ENCODE assay signal across 25 cellular contexts in the genomic region with DNA sequence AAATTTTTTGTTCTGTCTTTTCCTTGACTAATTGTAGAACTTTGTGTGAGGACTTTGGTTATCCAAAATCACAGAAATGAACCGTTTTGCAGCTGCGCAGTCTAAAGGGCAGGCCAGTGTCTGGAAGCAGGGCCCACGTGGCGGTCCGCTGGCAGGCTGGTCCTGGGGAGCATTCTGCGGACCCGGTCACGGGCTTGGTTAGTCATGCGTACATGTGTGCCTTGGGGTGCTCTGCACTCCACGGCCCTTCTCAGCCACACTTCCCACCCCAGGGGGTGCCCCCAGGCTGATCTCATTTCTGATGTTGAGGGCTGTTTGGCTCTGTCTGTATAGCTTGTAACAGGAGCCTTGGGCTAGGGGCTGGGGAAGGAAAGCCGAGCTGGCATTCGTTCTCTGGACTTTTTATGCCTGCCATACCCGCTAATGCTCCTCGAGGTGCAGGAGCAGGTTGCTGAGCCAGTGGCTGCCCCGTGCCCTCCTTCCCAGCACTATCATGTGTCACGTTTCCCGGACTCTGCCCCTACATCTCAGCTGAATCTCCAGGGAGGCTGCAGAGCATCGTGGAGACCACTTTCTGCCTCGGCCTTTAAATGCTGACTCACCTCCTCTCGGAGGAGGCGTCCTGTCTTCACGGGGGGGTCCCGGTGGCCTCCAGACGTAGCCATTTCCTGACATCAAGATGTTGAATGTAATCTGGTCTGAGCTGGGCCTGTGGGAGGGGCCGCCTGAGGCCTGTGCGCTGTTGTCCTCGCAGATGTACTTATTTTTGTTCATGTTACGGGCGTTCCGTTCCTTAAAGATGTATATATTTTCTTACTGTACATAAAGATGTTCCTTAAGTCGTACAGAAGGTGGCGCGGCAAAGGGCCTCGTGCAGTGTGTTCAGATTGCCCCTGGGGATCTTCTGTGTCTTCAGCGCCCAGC. TPM values are rescaled to one million over a fixed set of nuclear protein-coding genes. Genes with fewer than 3 reads are reported as not detected.
DNase-seq lines count a peak whose midpoint lies in the region; ATAC-seq and TF ChIP-seq lines count a peak whose summit lies in the region.
"Had no signal": no experiment of that assay in that cellular context is flagged by ENCODE, and none has a peak within 500 bp of the region (broad histone marks: within the 10 kb centered on the region; RNA-seq: fewer than 3 reads in every experiment).

No MANE protein-coding gene starts in this region.

- no peak for DNase-seq in activated T-cell treated with anti-CD3 and anti-CD28 coated beads, Interleukin-2, amount 50 U/mL, for 24 hours
- DNase-seq in activated T-cell treated with anti-CD3 and anti-CD28 coated beads, Interleukin-2, amount 50 U/mL, for 4 hours, result no peak
- DNase-seq in T1000 (lab: John Stamatoyannopoulos, UW) (peak; percentile 42), endothelial cell (ENCODE audit: low spot score) (no peak), osteoblast (ENCODE audit: insufficient read length, low spot score, missing footprints) (peak; percentile 44), NCI-H446 (lab: John Stamatoyannopoulos, UW) (no peak), immature natural killer cell (no peak), thyroid gland (no peak)
- DNase-seq: activated CD4-positive, alpha-beta memory T cell treated with anti-CD3 and anti-CD28 coated beads for 36 hours; activated CD4-positive, CD25-positive, alpha-beta regulatory T cell; activated gamma-delta T cell treated with Interleukin-2 at 50 U/mL for 16 hours; activated T-cell treated with anti-CD3 and anti-CD28 coated beads for 4 hours; Caco-2; DMS79 treated with DMSO at 0.1 percent for 48 hours; GM23248; hippocampal formation; naive thymus-derived CD4-positive, alpha-beta T cell; NCI-H1105 treated with DMSO at 0.1 percent for 48 hours; NCI-H2081; pancreas; Peyer's patch; T-helper 17 cell; upper lobe of right lung had no signal

- H3K4me3 Mint-ChIP-seq in activated T-cell treated with anti-CD3 and anti-CD28 coated beads, Interleukin-2, amount 50 U/mL, for 24 hours, result no peak overlapping the region
- no peak overlapping the region for H3K4me3 Mint-ChIP-seq in activated T-cell treated with anti-CD3 and anti-CD28 coated beads, Interleukin-2, amount 50 U/mL, for 4 hours
- H3K4me3 Mint-ChIP-seq in endothelial cell (ENCODE audit: unreplicated experiment), result no peak overlapping the region
- H3K4me3 Mint-ChIP-seq in immature natural killer cell, result no peak overlapping the region
- H3K4me3 Mint-ChIP-seq: activated CD4-positive, alpha-beta memory T cell treated with anti-CD3 and anti-CD28 coated beads for 36 hours; B cell; naive thymus-derived CD4-positive, alpha-beta T cell; T-helper 17 cell had no signal

- no peak overlapping the region for H2AFZ ChIP-seq in osteoblast (ENCODE audit: low read length)
- H2AFZ ChIP-seq: GM23248 had no signal

- WGBS in thyroid gland, 2 donors, result 86 to 88% methylated on average over 35 of the region's 35 CpGs

- H3K36me3 Mint-ChIP-seq in activated T-cell treated with anti-CD3 and anti-CD28 coated beads, Interleukin-2, amount 50 U/mL, for 24 hours (ENCODE audit: low read depth), result peaks cover 57% of the 10 kb centered on the region
- H3K36me3 Mint-ChIP-seq in activated T-cell treated with anti-CD3 and anti-CD28 coated beads, Interleukin-2, amount 50 U/mL, for 4 hours (ENCODE audit: insufficient read depth), result peaks cover 14% of the 10 kb centered on the region
- H3K36me3 Mint-ChIP-seq in endothelial cell (ENCODE audit: low read depth, unreplicated experiment), result peaks cover 28% of the 10 kb centered on the region
- peaks cover 7 to 20% (median 20%) of the 10 kb centered on the region in 3 donors for H3K36me3 Mint-ChIP-seq in immature natural killer cell

- H3K4me1 Mint-ChIP-seq in activated T-cell treated with anti-CD3 and anti-CD28 coated beads, Interleukin-2, amount 50 U/mL, for 24 hours (ENCODE audit: low read depth), result peaks cover 2% of the 10 kb centered on the region
- peaks cover 2% of the 10 kb centered on the region for H3K4me1 Mint-ChIP-seq in activated T-cell treated with anti-CD3 and anti-CD28 coated beads, Interleukin-2, amount 50 U/mL, for 4 hours (ENCODE audit: low read depth)
- H3K4me1 Mint-ChIP-seq in endothelial cell (ENCODE audit: unreplicated experiment), result no peaks in the 10 kb centered on the region
- no peaks in the 10 kb centered on the region for H3K4me1 Mint-ChIP-seq in immature natural killer cell

- ATAC-seq in activated T-cell treated with anti-CD3 and anti-CD28 coated beads, Interleukin-2, amount 50 U/mL, for 4 hours, result no peak
- ATAC-seq: naive thymus-derived CD4-positive, alpha-beta T cell; pancreas; T-helper 17 cell had no signal

- H3K27ac ChIP-seq in osteoblast (ENCODE audit: low read depth, low read length), result no peak overlapping the region
- H3K27ac ChIP-seq in thyroid gland, result no peak overlapping the region
- H3K27ac ChIP-seq: epithelial cell of prostate, GM23248, pancreas, Peyer's patch, upper lobe of right lung had no signal

- no peaks in the 10 kb centered on the region for H3K79me2 ChIP-seq in osteoblast (ENCODE audit: insufficient read depth, low read length)

- peaks cover 13% of the 10 kb centered on the region for H3K4me1 ChIP-seq in osteoblast (ENCODE audit: insufficient read depth, low read length)
- H3K4me1 ChIP-seq in thyroid gland, result no peaks in the 10 kb centered on the region
- H3K4me1 ChIP-seq: Peyer's patch, upper lobe of right lung had no signal

- H4K20me1 ChIP-seq in osteoblast (ENCODE audit: insufficient read depth, low read length), result no peaks in the 10 kb centered on the region

- intact Hi-C loops in thyroid gland (cut with DNase I), result loop anchor here (5.0 kb wide), 1 partner anchor 41 kb away; no protein-coding TSS in a partner anchor

- H3K4me3 ChIP-seq in osteoblast (ENCODE audit: insufficient read depth, low read length) (no peak overlapping the region), thyroid gland (replicated peaks in 1 of 3) (no peak overlapping the region)
- H3K4me3 ChIP-seq: GM23248, pancreas, Peyer's patch, upper lobe of right lung had no signal

- H3K9me3 ChIP-seq in osteoblast (ENCODE audit: low read depth, low read length), result no peaks in the 10 kb centered on the region
- H3K9me3 ChIP-seq in thyroid gland, result no peaks in the 10 kb centered on the region
- H3K9me3 ChIP-seq: Caco-2, pancreas, Peyer's patch, upper lobe of right lung had no signal

- no peak overlapping the region for H3K4me2 ChIP-seq in osteoblast (ENCODE audit: insufficient read depth, low read length)

- TF ChIP-seq CTCF in endothelial cell (IDR thresholded peaks at IDR 0.05; ENCODE audit: unreplicated experiment), result no peak
- TF ChIP-seq CTCF in osteoblast (IDR thresholded peaks at IDR 0.05; ENCODE audit: extremely low read depth, low read depth, low read length), result no peak
- TF ChIP-seq CTCF in thyroid gland (IDR thresholded peaks at IDR 0.05), result no peak

- no peaks in the 10 kb centered on the region for H3K9me3 Mint-ChIP-seq in activated T-cell treated with anti-CD3 and anti-CD28 coated beads, Interleukin-2, amount 50 U/mL, for 24 hours
- no peaks in the 10 kb centered on the region for H3K9me3 Mint-ChIP-seq in activated T-cell treated with anti-CD3 and anti-CD28 coated beads, Interleukin-2, amount 50 U/mL, for 4 hours
- H3K9me3 Mint-ChIP-seq in endothelial cell (ENCODE audit: unreplicated experiment) (no peaks in the 10 kb centered on the region), immature natural killer cell (no peaks in the 10 kb centered on the region)
- H3K9me3 Mint-ChIP-seq: activated CD4-positive, alpha-beta memory T cell treated with anti-CD3 and anti-CD28 coated beads for 36 hours; naive thymus-derived CD4-positive, alpha-beta T cell had no signal

- no peaks in the 10 kb centered on the region for H3K27me3 Mint-ChIP-seq in activated T-cell treated with anti-CD3 and anti-CD28 coated beads, Interleukin-2, amount 50 U/mL, for 24 hours
- no peaks in the 10 kb centered on the region for H3K27me3 Mint-ChIP-seq in activated T-cell treated with anti-CD3 and anti-CD28 coated beads, Interleukin-2, amount 50 U/mL, for 4 hours (ENCODE audit: low read depth)
- peaks cover 7% of the 10 kb centered on the region for H3K27me3 Mint-ChIP-seq in endothelial cell (ENCODE audit: unreplicated experiment)
- peaks cover 2 to 10% (median 4%) of the 10 kb centered on the region in 3 donors for H3K27me3 Mint-ChIP-seq in immature natural killer cell (ENCODE audit: low read depth in 3 of 3)
- H3K27me3 Mint-ChIP-seq: activated CD4-positive, alpha-beta memory T cell treated with anti-CD3 and anti-CD28 coated beads for 36 hours; B cell; naive thymus-derived CD4-positive, alpha-beta T cell; T-helper 17 cell had no signal

- peak overlapping the region; percentile 63 for H3K27ac Mint-ChIP-seq in activated T-cell treated with anti-CD3 and anti-CD28 coated beads, Interleukin-2, amount 50 U/mL, for 24 hours
- peak overlapping the region; percentile 9 for H3K27ac Mint-ChIP-seq in endothelial cell (ENCODE audit: unreplicated experiment)
- no peak overlapping the region for H3K27ac Mint-ChIP-seq in immature natural killer cell
- H3K27ac Mint-ChIP-seq: activated CD4-positive, alpha-beta memory T cell treated with anti-CD3 and anti-CD28 coated beads for 36 hours; B cell; naive thymus-derived CD4-positive, alpha-beta T cell had no signal

- TF ChIP-seq POLR2A in thyroid gland (IDR thresholded peaks at IDR 0.05), result no peak

- peaks cover 28% of the 10 kb centered on the region for H3K36me3 ChIP-seq in osteoblast (ENCODE audit: insufficient read depth, low read length)
- H3K36me3 ChIP-seq in thyroid gland, result peaks cover 16 to 21% of the 10 kb centered on the region in 2 donors

- H3K27me3 ChIP-seq in osteoblast (ENCODE audit: insufficient read depth, low read length) (no peaks in the 10 kb centered on the region), thyroid gland (no peaks in the 10 kb centered on the region)
- H3K27me3 ChIP-seq: pancreas, Peyer's patch, upper lobe of right lung had no signal

RNA-seq across cellular contexts. Expression of gene TADA2B, which starts 11.4 kb away (rescaled TPM):
- 10 to 100 TPM; 16.9 to 21.3 (median 17.0) TPM for total RNA-seq in activated T-cell treated with anti-CD3 and anti-CD28 coated beads, Interleukin-2, amount 50 U/mL, for 4 hours
- 20.2 TPM for total RNA-seq in endothelial cell (ENCODE audit: unreplicated experiment)
- total RNA-seq in osteoblast, result 12.7 and 13.0 TPM in 2 replicates
- 1 to 10 TPM; 2.1 to 3.9 (median 3.0) TPM for polyA plus RNA-seq in immature natural killer cell
- total RNA-seq in thyroid gland, result 10 to 100 TPM; 17.9 to 34.1 (median 26.6) TPM

RNA-seq across cellular contexts. Expression of gene GRPEL1, which starts 36.1 kb away (rescaled TPM):
- 100 to 1,000 TPM; 129 to 146 (median 136) TPM for total RNA-seq in activated T-cell treated with anti-CD3 and anti-CD28 coated beads, Interleukin-2, amount 50 U/mL, for 4 hours
- total RNA-seq in endothelial cell (ENCODE audit: unreplicated experiment) (20.3 TPM), osteoblast (10.3 and 21.0 TPM in 2 replicates), thyroid gland (10 to 100 TPM; 13.4 to 21.9 (median 17.5) TPM)
- polyA plus RNA-seq in immature natural killer cell, result 10 to 100 TPM; 40.4 to 58.9 (median 41.8) TPM

Comparison
In these comparisons a context has a peak if more than half of its experiments do, and no peak if none do; other contexts are left out.
1. DNase-seq: peak in T1000 (single experiment) and osteoblast (single experiment); none in activated T-cell treated with anti-CD3 and anti-CD28 coated beads, Interleukin-2, amount 50 U/mL, for 24 hours (single experiment), activated T-cell treated with anti-CD3 and anti-CD28 coated beads, Interleukin-2, amount 50 U/mL, for 4 hours (single experiment), endothelial cell (single experiment), NCI-H446 (0 of 2), immature natural killer cell (0 of 3) and thyroid gland (0 of 2).
2. H3K27ac Mint-ChIP-seq: peak in activated T-cell treated with anti-CD3 and anti-CD28 coated beads, Interleukin-2, amount 50 U/mL, for 24 hours (single experiment) and endothelial cell (single experiment); none in immature natural killer cell (0 of 6).